ENCODE assay signal across 23 cellular contexts in the genomic region with DNA sequence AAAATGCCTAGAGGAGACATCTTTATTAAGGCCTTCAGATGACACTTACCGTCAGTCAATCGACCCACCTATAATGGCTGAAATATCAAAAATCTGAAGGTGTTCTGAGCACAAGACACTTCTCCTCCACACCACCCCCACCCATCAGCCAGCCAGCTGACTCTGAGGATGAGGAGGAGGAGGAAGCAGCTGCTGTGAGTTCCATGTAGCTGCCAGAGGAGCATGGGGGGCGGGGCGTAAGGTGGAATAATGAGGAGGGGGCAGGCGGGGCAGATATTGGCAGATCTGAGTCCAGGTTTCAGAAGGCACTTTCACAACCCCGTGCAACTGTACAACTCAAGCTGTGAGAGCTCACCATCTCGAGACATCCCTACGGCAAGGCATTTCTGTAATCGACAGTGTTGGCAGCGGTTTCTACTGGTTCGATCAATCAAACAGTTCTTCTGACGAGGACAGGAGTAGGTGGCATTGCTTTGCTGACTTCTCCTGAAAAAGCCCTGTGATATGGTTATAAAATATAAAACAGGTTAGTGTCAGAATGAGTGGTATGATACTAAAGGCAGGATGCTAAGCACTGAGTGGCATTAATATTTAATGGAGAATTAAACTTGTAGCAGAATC.
"Had no signal": no experiment of that assay in that cellular context is flagged by ENCODE, and none has a peak within 500 bp of the region (broad histone marks: within the 10 kb centered on the region; RNA-seq: fewer than 3 reads in every experiment).

No MANE protein-coding gene starts in this region.

- H3K27me3 ChIP-seq: brain microvascular endothelial cell, cardiac muscle cell, MG63, SJSA1 had no signal

- H3K27ac Mint-ChIP-seq: activated CD8-positive, alpha-beta T cell treated with anti-CD3 and anti-CD28 coated beads for 36 hours; activated naive CD8-positive, alpha-beta T cell treated with anti-CD3 and anti-CD28 coated beads for 36 hours had no signal

- H3K27me3 Mint-ChIP-seq: activated CD8-positive, alpha-beta T cell treated with anti-CD3 and anti-CD28 coated beads for 36 hours; activated naive CD8-positive, alpha-beta T cell treated with anti-CD3 and anti-CD28 coated beads for 36 hours had no signal

- H3K9me3 ChIP-seq: MG63, SJSA1 had no signal

- DNase-seq: activated CD4-positive, alpha-beta T cell treated with anti-CD3 and anti-CD28 coated beads for 4 hours; activated CD8-positive, alpha-beta memory T cell treated with anti-CD3 and anti-CD28 coated beads, Interleukin-2, amount 50 U/mL, for 4 hours; activated CD8-positive, alpha-beta T cell treated with anti-CD3 and anti-CD28 coated beads for 36 hours; activated effector memory CD4-positive, alpha-beta T cell treated with anti-CD3 and anti-CD28 coated beads, Interleukin-2, amount 50 U/mL, for 16 hours; activated naive CD4-positive, alpha-beta T cell treated with Interleukin-2 at 50 U/mL for 16 hours; activated naive CD8-positive, alpha-beta T cell treated with anti-CD3 and anti-CD28 coated beads for 36 hours; brain microvascular endothelial cell; MG63; MV-4-11; NCI-H1092 treated with DMSO at 0.1 percent for 48 hours; NCI-H1417 treated with DMSO at 0.1 percent for 48 hours; NCI-H1694; NCI-H2029 treated with DMSO at 0.1 percent for 48 hours; NCI-H345; NCI-H510A; NCI-H526 treated with DMSO at 0.1 percent for 48 hours; NCI-H82; SHP77; SW 1271 had no signal

- H3K9me3 Mint-ChIP-seq: activated CD8-positive, alpha-beta T cell treated with anti-CD3 and anti-CD28 coated beads for 36 hours; activated naive CD8-positive, alpha-beta T cell treated with anti-CD3 and anti-CD28 coated beads for 36 hours had no signal

- H3K4me3 Mint-ChIP-seq: activated CD8-positive, alpha-beta T cell treated with anti-CD3 and anti-CD28 coated beads for 36 hours; activated naive CD8-positive, alpha-beta T cell treated with anti-CD3 and anti-CD28 coated beads for 36 hours had no signal

- ATAC-seq: activated CD4-positive, CD25-positive, alpha-beta regulatory T cell treated with anti-CD3 and anti-CD28 coated beads, Interleukin-2, amount 50 U/mL, for 24 hours; activated CD8-positive, alpha-beta T cell treated with anti-CD3 and anti-CD28 coated beads for 36 hours; SK-N-SH treated with all-trans-retinoic acid at 6 μM for 48 hours had no signal

- H3K27ac ChIP-seq: brain microvascular endothelial cell, cardiac muscle cell, SJSA1 had no signal
